In the genomic region with DNA sequence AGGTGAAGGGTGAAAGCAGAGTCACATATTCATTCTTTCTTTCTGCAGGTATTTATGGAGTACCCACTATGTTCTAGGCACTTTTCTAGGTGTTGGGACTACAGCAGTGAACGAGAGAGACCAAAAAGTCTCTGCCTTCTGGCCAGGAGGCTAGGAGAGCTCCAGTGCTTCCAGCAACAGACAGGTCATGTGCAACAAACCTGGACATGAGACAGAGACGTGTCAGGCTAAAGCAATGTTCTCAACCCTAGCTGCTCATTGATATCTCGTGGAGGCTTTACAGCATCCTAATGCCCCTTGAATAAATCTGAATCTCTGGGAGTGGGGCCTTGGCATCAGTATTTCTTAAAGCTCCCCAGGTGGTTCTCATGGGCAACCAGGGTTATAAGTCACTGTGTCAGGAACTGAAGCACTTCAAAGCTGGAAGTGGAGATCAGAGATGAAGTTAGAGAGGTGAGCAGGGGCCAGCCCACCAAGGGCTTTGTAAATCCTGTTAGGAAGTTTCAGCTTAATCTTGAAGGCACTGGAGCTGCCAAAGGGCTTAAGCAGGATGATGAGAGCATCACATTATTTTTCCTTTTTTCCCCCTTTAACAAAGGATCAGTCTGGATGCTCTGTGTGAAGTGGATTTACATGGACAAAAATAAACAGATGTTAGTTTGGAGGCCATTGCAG, we compare ENCODE assay signal across 18 cellular contexts. TPM values are rescaled to one million over a fixed set of nuclear protein-coding genes. Genes with fewer than 3 reads are reported as not detected.
A peak's percentile ranks its signal among the peaks of the same experiment; 100 is the strongest.
DNase-seq lines count a peak whose midpoint lies in the region; ATAC-seq, FAIRE-seq and TF ChIP-seq lines count a peak whose summit lies in the region.
"Had no signal": no experiment of that assay in that cellular context is flagged by ENCODE, and none has a peak within 500 bp of the region (broad histone marks: within the 10 kb centered on the region; RNA-seq: fewer than 3 reads in every experiment).

No MANE protein-coding gene starts in this region.

- H3K4me3 Mint-ChIP-seq in CD4-positive, CD25-positive, alpha-beta regulatory T cell, result no peak overlapping the region
- H3K4me3 Mint-ChIP-seq in activated T-helper 17 cell treated with anti-CD3 and anti-CD28 coated beads, Interleukin-2, amount 50 U/mL, for 72 hours, result no peak overlapping the region
- H3K4me3 Mint-ChIP-seq in nephron progenitor cell, result no peak overlapping the region
- H3K4me3 Mint-ChIP-seq: CD4-positive, alpha-beta memory T cell had no signal

- H3K9me3 ChIP-seq in CD4-positive, CD25-positive, alpha-beta regulatory T cell (ENCODE audit: control insufficient read depth in 2 of 2, low read length in 2 of 2), result no peaks in the 10 kb centered on the region
- H3K9me3 ChIP-seq: BLaER1 treated with 17β-estradiol and CSF1 and Interleukin-3, amounts not matched to agents 10 nM and 100 nM; HAP-1 had no signal

- no peaks in the 10 kb centered on the region for H3K9me3 Mint-ChIP-seq in CD4-positive, CD25-positive, alpha-beta regulatory T cell
- no peaks in the 10 kb centered on the region for H3K9me3 Mint-ChIP-seq in activated T-helper 17 cell treated with anti-CD3 and anti-CD28 coated beads, Interleukin-2, amount 50 U/mL, for 72 hours
- no peaks in the 10 kb centered on the region for H3K9me3 Mint-ChIP-seq in nephron progenitor cell
- H3K9me3 Mint-ChIP-seq: CD4-positive, alpha-beta memory T cell had no signal

- H3K27ac Mint-ChIP-seq in CD4-positive, CD25-positive, alpha-beta regulatory T cell, result peak overlapping the region in 2 of 3 donors; percentile 53 to 54
- H3K27ac Mint-ChIP-seq in activated T-helper 17 cell treated with anti-CD3 and anti-CD28 coated beads, Interleukin-2, amount 50 U/mL, for 72 hours, result peak overlapping the region; percentile 41
- peak overlapping the region; percentile 88 for H3K27ac Mint-ChIP-seq in nephron progenitor cell

- ATAC-seq in CD4-positive, CD25-positive, alpha-beta regulatory T cell (ENCODE audit: low read depth in 2 of 2), result no peak
- no peak for ATAC-seq in activated T-helper 17 cell treated with anti-CD3 and anti-CD28 coated beads, Interleukin-2, amount 50 U/mL, for 72 hours (replicated peaks)
- ATAC-seq in GM19023 (IDR thresholded peaks at IDR 0.05; ENCODE audit: unreplicated experiment) (no peak), HG02973 (IDR thresholded peaks at IDR 0.05; ENCODE audit: unreplicated experiment) (no peak)

- no peak overlapping the region for H3K4me3 ChIP-seq in CD4-positive, CD25-positive, alpha-beta regulatory T cell (ENCODE audit: low read depth, low read length)
- H3K4me3 ChIP-seq: BLaER1 treated with 17β-estradiol and CSF1 and Interleukin-3, amounts not matched to agents 10 nM and 100 nM; HAP-1 had no signal

- H3K36me3 Mint-ChIP-seq in CD4-positive, CD25-positive, alpha-beta regulatory T cell, result peaks cover 31% of the 10 kb centered on the region
- peaks cover 19% of the 10 kb centered on the region for H3K36me3 Mint-ChIP-seq in activated T-helper 17 cell treated with anti-CD3 and anti-CD28 coated beads, Interleukin-2, amount 50 U/mL, for 72 hours (ENCODE audit: low read depth)
- H3K36me3 Mint-ChIP-seq in nephron progenitor cell (ENCODE audit: low read depth), result peaks cover 4% of the 10 kb centered on the region

- FAIRE-seq in D721Med (lab: Jason Lieb, UNC), result peak; percentile 16
- FAIRE-seq: GM18507, HTR-8/SVneo had no signal

- peaks cover 15 to 37% (median 24%) of the 10 kb centered on the region in 4 donors for H3K4me1 Mint-ChIP-seq in CD4-positive, CD25-positive, alpha-beta regulatory T cell
- H3K4me1 Mint-ChIP-seq in activated T-helper 17 cell treated with anti-CD3 and anti-CD28 coated beads, Interleukin-2, amount 50 U/mL, for 72 hours, result peaks cover 25% of the 10 kb centered on the region
- peaks cover 11% of the 10 kb centered on the region for H3K4me1 Mint-ChIP-seq in nephron progenitor cell

- H3K36me3 ChIP-seq in CD4-positive, CD25-positive, alpha-beta regulatory T cell (ENCODE audit: control insufficient read depth, insufficient read depth, low read length), result peaks cover 13% of the 10 kb centered on the region
- H3K36me3 ChIP-seq: HAP-1 had no signal

- H3K27me3 ChIP-seq in CD4-positive, CD25-positive, alpha-beta regulatory T cell (ENCODE audit: control insufficient read depth, insufficient read depth, low read length), result no peaks in the 10 kb centered on the region
- H3K27me3 ChIP-seq: BLaER1 treated with 17β-estradiol and CSF1 and Interleukin-3, amounts not matched to agents 10 nM and 100 nM had no signal

- peaks cover 6% of the 10 kb centered on the region for H3K4me1 ChIP-seq in CD4-positive, CD25-positive, alpha-beta regulatory T cell (ENCODE audit: control insufficient read depth, insufficient read depth, low read length, poor library complexity, severe bottlenecking)
- H3K4me1 ChIP-seq: BLaER1 treated with 17β-estradiol and CSF1 and Interleukin-3, amounts not matched to agents 10 nM and 100 nM had no signal

- TF ChIP-seq CTCF in D721Med (IDR thresholded peaks at IDR 0.05; ENCODE audit: insufficient read depth, missing control alignments) (no peak), nephron progenitor cell (IDR thresholded peaks at IDR 0.05) (no peak)

- no peak for DNase-seq in CD4-positive, CD25-positive, alpha-beta regulatory T cell
- DNase-seq in D721Med (ENCODE audit: insufficient read length, low spot score) (no peak), nephron progenitor cell (no peak), NCI-H1092 (lab: John Stamatoyannopoulos, UW) (no peak), COLO668 (lab: John Stamatoyannopoulos, UW; ENCODE audit: unreplicated experiment) (no peak)
- DNase-seq: ACHN; CD4-positive, alpha-beta memory T cell; DMS53; GF-D8; GOT3 had no signal

- H3K27me3 Mint-ChIP-seq in CD4-positive, CD25-positive, alpha-beta regulatory T cell, result no peaks in the 10 kb centered on the region
- H3K27me3 Mint-ChIP-seq in activated T-helper 17 cell treated with anti-CD3 and anti-CD28 coated beads, Interleukin-2, amount 50 U/mL, for 72 hours, result no peaks in the 10 kb centered on the region
- H3K27me3 Mint-ChIP-seq in nephron progenitor cell (ENCODE audit: low read depth, poor library complexity), result peaks cover 12% of the 10 kb centered on the region
- H3K27me3 Mint-ChIP-seq: CD4-positive, alpha-beta memory T cell had no signal

- H3K27ac ChIP-seq in CD4-positive, CD25-positive, alpha-beta regulatory T cell (ENCODE audit: insufficient read depth, low read length, poor library complexity, severe bottlenecking), result no peak overlapping the region
- H3K27ac ChIP-seq: BLaER1 treated with 17β-estradiol and CSF1 and Interleukin-3, amounts not matched to agents 10 nM and 100 nM had no signal

RNA-seq across cellular contexts. Expression of a gene that starts 13.0 kb away (rescaled TPM):
- total RNA-seq in CD4-positive, CD25-positive, alpha-beta regulatory T cell, result 89.2 TPM
- 100 to 1,000 TPM; 117 to 136 (median 134) TPM for polyA plus RNA-seq in CD4-positive, CD25-positive, alpha-beta regulatory T cell
- total RNA-seq in activated T-helper 17 cell treated with anti-CD3 and anti-CD28 coated beads, Interleukin-2, amount 50 U/mL, for 72 hours, result 10 to 100 TPM; 16.6 to 17.7 TPM

RNA-seq across cellular contexts. Expression of a gene that starts 23.0 kb away (rescaled TPM):
- total RNA-seq in CD4-positive, CD25-positive, alpha-beta regulatory T cell, result 47.0 TPM
- 1 to 10 TPM; 3.3 to 3.8 (median 3.4) TPM for polyA plus RNA-seq in CD4-positive, CD25-positive, alpha-beta regulatory T cell
- total RNA-seq in activated T-helper 17 cell treated with anti-CD3 and anti-CD28 coated beads, Interleukin-2, amount 50 U/mL, for 72 hours, result 10 to 100 TPM; 16.7 to 19.3 TPM

RNA-seq across cellular contexts. Expression of a gene that starts 36.5 kb away (rescaled TPM):
- not detected for total RNA-seq in CD4-positive, CD25-positive, alpha-beta regulatory T cell
- polyA plus RNA-seq in CD4-positive, CD25-positive, alpha-beta regulatory T cell, result under 1 TPM in 3 of 4 donors, not detected in 1; 0.07 to 0.29 (median 0.18) TPM
- not detected for total RNA-seq in activated T-helper 17 cell treated with anti-CD3 and anti-CD28 coated beads, Interleukin-2, amount 50 U/mL, for 72 hours
- total RNA-seq: A172; CD4-positive, alpha-beta memory T cell had no signal
